ENCODE assay signal across 8 cellular contexts in the genomic region with DNA sequence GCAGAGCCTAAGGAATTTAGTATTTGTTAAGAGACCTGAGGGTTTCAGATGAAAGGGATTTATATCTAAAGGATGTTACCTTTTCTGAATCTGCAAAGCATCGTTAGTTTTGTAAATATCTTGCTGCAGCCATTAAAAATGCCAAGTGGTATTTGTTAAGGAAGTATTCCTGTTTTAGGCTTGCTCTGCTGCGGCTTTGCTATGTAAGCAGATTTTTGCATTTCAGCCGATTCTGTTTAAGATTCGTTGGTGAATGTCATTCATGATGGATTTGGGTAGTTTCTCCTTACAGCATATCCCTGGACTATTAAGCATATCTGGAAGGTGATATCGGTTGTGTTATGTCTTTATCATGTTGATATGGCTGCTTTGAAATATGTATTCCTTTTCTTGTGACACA. TPM values are rescaled to one million over a fixed set of nuclear protein-coding genes. Genes with fewer than 3 reads are reported as not detected.
DNase-seq lines count a peak whose midpoint lies in the region; ATAC-seq and TF ChIP-seq lines count a peak whose summit lies in the region.

No MANE protein-coding gene starts in this region.

- H4K8ac ChIP-seq in mesendoderm (ENCODE audit: low read depth, low read length), result no peak overlapping the region

- H2BK15ac ChIP-seq in mesendoderm (replicated peaks; ENCODE audit: low read depth), result no peak overlapping the region

- no peak overlapping the region for H2AK5ac ChIP-seq in mesendoderm (ENCODE audit: low read length)

- no peaks in the 10 kb centered on the region for H3K9me3 ChIP-seq in left ventricle myocardium inferior (replicated peaks)

- in situ Hi-C loops in brain microvascular endothelial cell (cut with HindIII; ENCODE audit: low pct_ligation_motif_present, low sequenced_read_pairs), result no loop called here

- no peak overlapping the region for H3K18ac ChIP-seq in mesendoderm (ENCODE audit: low read length)

- H3K4me2 ChIP-seq in mesendoderm (ENCODE audit: low read length), result peak overlapping the region; percentile 80

- peaks cover 39% of the 10 kb centered on the region for H3K79me2 ChIP-seq in mesendoderm (ENCODE audit: control insufficient read depth, insufficient read depth, low read length)

- H3K79me1 ChIP-seq in mesendoderm (ENCODE audit: low read length), result peaks cover 6% of the 10 kb centered on the region

- H3K36me3 ChIP-seq in left ventricle myocardium inferior (no peaks in the 10 kb centered on the region), brain microvascular endothelial cell (replicated peaks) (no peaks in the 10 kb centered on the region), mesendoderm (ENCODE audit: control insufficient read depth, insufficient read depth, low read length) (no peaks in the 10 kb centered on the region)

- ATAC-seq in Right ventricle myocardium inferior (no peak), GM21381 (IDR thresholded peaks at IDR 0.05; ENCODE audit: unreplicated experiment) (no peak), GM21723 (IDR thresholded peaks at IDR 0.05; ENCODE audit: unreplicated experiment) (no peak)

- H3K4me1 ChIP-seq in left ventricle myocardium inferior, result peaks cover 35% of the 10 kb centered on the region
- peaks cover 2% of the 10 kb centered on the region for H3K4me1 ChIP-seq in mesendoderm (ENCODE audit: control insufficient read depth, low read depth, low read length)

- no peak for TF ChIP-seq CTCF in left ventricle myocardium inferior (IDR thresholded peaks at IDR 0.05; ENCODE audit: borderline replicate concordance)
- TF ChIP-seq CTCF in brain microvascular endothelial cell (IDR thresholded peaks at IDR 0.05; ENCODE audit: low read depth, low read length, missing control alignments), result no peak

- no peak overlapping the region for H3K4ac ChIP-seq in mesendoderm (ENCODE audit: low read depth, low read length)

- H3K56ac ChIP-seq in mesendoderm (ENCODE audit: low read length), result peak overlapping the region; percentile 73

- WGBS in mesendoderm (ENCODE audit: extremely low coverage, insufficient coverage, low lambda C conversion rate), result no CpG with 5 or more reads among the region's 5 CpGs

- H3K27ac ChIP-seq in left ventricle myocardium inferior (replicated peaks) (peak overlapping the region; percentile 89), brain microvascular endothelial cell (no peak overlapping the region), mesendoderm (ENCODE audit: low read depth, low read length) (no peak overlapping the region)

- no peak overlapping the region for H4K5ac ChIP-seq in mesendoderm (ENCODE audit: low read length)

- H3K4me3 ChIP-seq in left ventricle myocardium inferior (peak overlapping the region; percentile 73), brain microvascular endothelial cell (ENCODE audit: low read depth, low read length) (peak overlapping the region; percentile 98), mesendoderm (ENCODE audit: low read length) (peak overlapping the region; percentile 95)

- peak overlapping the region; percentile 94 for H3K9ac ChIP-seq in mesendoderm (ENCODE audit: low read length)

- no peak for DNase-seq in left ventricle myocardium inferior
- no peak for DNase-seq in Right ventricle myocardium inferior (ENCODE audit: missing footprints)
- DNase-seq in brain microvascular endothelial cell, result no peak
- no peak for DNase-seq in mesendoderm
- no peak for DNase-seq in hippocampal formation (lab: John Stamatoyannopoulos, UW)
- DNase-seq in posterior cingulate gyrus, result no peak

- H2BK120ac ChIP-seq in mesendoderm (ENCODE audit: low read depth, low read length), result no peak overlapping the region

- intact Hi-C loops in left ventricle myocardium inferior (cut with micrococcal nuclease), result no loop called here
- intact Hi-C loops in Right ventricle myocardium inferior (cut with DNase I), result loop anchor here (2.0 to 10.0 kb wide), 2 partner anchors 70 to 340 kb away; partner anchors contain the start of genes GABPB1 and SPPL2A
- intact Hi-C loops in posterior cingulate gyrus (cut with DNase I), result loop anchor here (10.0 kb wide), 1 partner anchor 1270 kb away; the partner anchor contains the start of gene COPS2

- no peak overlapping the region for H3K23ac ChIP-seq in mesendoderm (ENCODE audit: low read length)

- no peak overlapping the region for H2BK5ac ChIP-seq in mesendoderm (ENCODE audit: low read length)

- H3K27me3 ChIP-seq in left ventricle myocardium inferior (ENCODE audit: low read depth), result no peaks in the 10 kb centered on the region
- no peaks in the 10 kb centered on the region for H3K27me3 ChIP-seq in brain microvascular endothelial cell (replicated peaks)
- H3K27me3 ChIP-seq in mesendoderm (ENCODE audit: insufficient read depth, low read length, poor library complexity), result no peaks in the 10 kb centered on the region

RNA-seq across cellular contexts. Expression of gene USP8, which starts 1.0 kb away (rescaled TPM):
- 43.9 TPM for total RNA-seq in left ventricle myocardium inferior
- 44.7 TPM for total RNA-seq in Right ventricle myocardium inferior
- 41.6 TPM for polyA plus RNA-seq in mesendoderm (2013, experiment 1 of 2)
- 43.5 TPM for polyA plus RNA-seq in mesendoderm (2013, experiment 2 of 2)
